ENCODE assay signal across 8 cellular contexts in the genomic region with DNA sequence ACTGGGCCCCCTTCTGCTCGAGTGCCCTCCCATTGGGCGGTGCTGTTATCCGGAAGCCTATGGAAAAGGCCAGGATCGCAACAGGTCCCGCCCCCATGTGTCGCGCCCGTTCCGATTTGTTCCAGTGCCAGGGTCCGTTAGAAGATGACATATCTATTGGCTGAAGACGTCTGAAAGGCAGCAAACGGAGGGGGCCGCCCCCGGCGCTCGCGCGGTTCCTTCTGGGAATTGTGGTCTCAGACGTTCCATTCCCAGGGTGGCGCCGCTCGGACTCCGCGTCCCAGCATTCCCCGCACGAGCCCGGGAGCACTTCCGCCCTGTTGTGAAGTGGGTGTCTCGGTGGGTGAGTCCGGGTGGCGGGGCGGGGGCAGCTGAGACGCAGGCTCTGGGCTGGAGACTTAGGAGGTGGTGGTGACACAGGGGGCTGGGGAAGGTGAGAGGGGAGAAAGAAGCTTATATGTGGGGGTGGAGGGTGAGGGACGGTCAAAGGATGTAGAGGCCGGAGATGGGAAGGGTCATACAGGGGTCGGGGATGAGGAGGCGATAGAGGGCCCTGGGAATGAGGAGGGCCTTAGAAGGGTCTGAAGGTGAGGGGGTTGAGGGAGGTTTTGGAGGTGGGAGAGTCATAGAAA. TPM values are rescaled to one million over a fixed set of nuclear protein-coding genes. Genes with fewer than 3 reads are reported as not detected.
DNase-seq lines count a peak whose midpoint lies in the region; ATAC-seq and TF ChIP-seq lines count a peak whose summit lies in the region.

A gene (plus strand): TSS at position 297 of the 632 bp plus-strand sequence. CDS start 6,644 bp downstream, outside the sequence.

- H3K36me3 ChIP-seq in HUES64 (ENCODE audit: insufficient read depth, low read length) (no peaks in the 10 kb centered on the region), OCI-LY1 (ENCODE audit: insufficient read depth, low read length) (no peaks in the 10 kb centered on the region)

- H3K4me2 ChIP-seq in OCI-LY1 (ENCODE audit: low read length): peak within 1 kb of the TSS; percentile 74

- H3K9ac ChIP-seq in HUES64 (ENCODE audit: low read depth, low read length) (peak within 1 kb of the TSS; percentile 63; the same call in 1 of the 2 replicates), OCI-LY1 (ENCODE audit: low read length) (peak within 1 kb of the TSS; percentile 43; the same call in 1 of the 2 replicates)

- no peaks in the 10 kb centered on the region for H3F3A ChIP-seq in OCI-LY1 (ENCODE audit: insufficient read depth, low read length)

- H2AFZ ChIP-seq in OCI-LY1 (ENCODE audit: low read length): peak within 1 kb of the TSS; percentile 26; the same call in 1 of the 2 replicates

- DNase-seq in D341Med (ENCODE audit: low spot score) (peak; percentile 96), activated T-cell treated with anti-CD3 and anti-CD28 coated beads for 1 hour (ENCODE audit: low read depth) (peak; percentile 69), epidermal melanocyte (ENCODE audit: insufficient read length, low spot score) (peak; percentile 86), midbrain (lab: John Stamatoyannopoulos, UW) (peak; percentile 99)
- peak; percentile 84 to 88 for DNase-seq in stimulated activated CD8-positive, alpha-beta memory T cell treated with anti-CD3 and anti-CD28 coated beads, Interleukin-15, amount 100 ng/mL, for 48 hours (ENCODE audit: low read depth in 2 of 2)

- no peaks in the 10 kb centered on the region for H3K79me2 ChIP-seq in OCI-LY1 (ENCODE audit: insufficient read depth, low read length)

- no peaks in the 10 kb centered on the region for H4K20me1 ChIP-seq in OCI-LY1 (ENCODE audit: insufficient read depth, low read length)

- TF ChIP-seq CTCF in OCI-LY1 (IDR thresholded peaks at IDR 0.05; ENCODE audit: low read length): no peak

- H3K27ac ChIP-seq in HUES64 (ENCODE audit: low read depth, low read length) (no peak within 1 kb of the TSS), OCI-LY1 (ENCODE audit: low read depth, low read length, poor library complexity, severe bottlenecking) (no peak within 1 kb of the TSS)

- H3K9me3 ChIP-seq in HUES64 (ENCODE audit: insufficient read depth, low read depth, low read length) (no peaks in the 10 kb centered on the region), OCI-LY1 (ENCODE audit: low read length) (no peaks in the 10 kb centered on the region)

- H3K4me1 ChIP-seq in HUES64 (ENCODE audit: insufficient read depth, low read length) (peaks cover 9% of the 10 kb centered on the region), OCI-LY1 (ENCODE audit: insufficient read depth, low read length, severe bottlenecking) (peaks cover 10% of the 10 kb centered on the region)

- H3K4me3 ChIP-seq in HUES64 (ENCODE audit: low read length): peak within 1 kb of the TSS; percentile 71
- peak within 1 kb of the TSS; percentile 61 for H3K4me3 ChIP-seq in OCI-LY1 (ENCODE audit: low read depth, low read length, poor library complexity, severe bottlenecking)

- H3K27me3 ChIP-seq in HUES64 (ENCODE audit: insufficient read depth, low read length) (no peaks in the 10 kb centered on the region), OCI-LY1 (ENCODE audit: insufficient read depth, low read length) (no peaks in the 10 kb centered on the region)

- peak; percentile 88 for ATAC-seq in GM21515 (IDR thresholded peaks at IDR 0.05; ENCODE audit: unreplicated experiment)

- no peaks in the 10 kb centered on the region for H3K9me2 ChIP-seq in OCI-LY1 (ENCODE audit: low read depth, low read length)

- 2% methylated on average over 37 of the region's 37 CpGs for WGBS in HUES64

RNA-seq across cellular contexts. Expression of the gene that starts here (rescaled TPM):
- polyA plus RNA-seq in HUES64 (2013, experiment 1 of 2): 2.0 TPM
- polyA plus RNA-seq in HUES64 (2013, experiment 2 of 2): 2.0 TPM
